ENCODE assay signal across 1 cellular context in the genomic region with DNA sequence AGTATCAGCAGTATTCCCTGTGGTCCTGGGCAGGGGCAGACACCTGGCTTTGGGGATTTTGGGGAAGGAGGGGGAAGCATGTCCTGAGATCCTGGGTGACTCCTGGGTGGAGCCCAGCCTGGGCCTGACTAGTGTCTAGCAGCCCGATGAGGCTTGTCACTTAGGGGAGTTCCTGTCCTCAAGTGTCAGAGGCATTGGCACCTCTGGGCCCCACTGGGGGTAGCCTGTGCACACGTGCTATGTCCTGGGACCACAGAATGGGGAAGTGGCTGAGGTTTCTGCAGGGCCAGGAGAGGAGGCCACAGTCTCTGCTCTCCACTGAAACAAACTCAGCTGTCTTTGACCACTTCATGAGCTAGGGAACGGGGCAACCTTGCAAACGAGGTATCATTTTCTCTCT.
TF ChIP-seq lines count a peak whose summit lies in the region.

No MANE protein-coding gene starts in this region.

TF ChIP-seq in GM12878, 131 proteins besides CTCF, POLR2A, EP300 and RAD21:
- no peak for TF ChIP-seq YBX1 (IDR thresholded peaks at IDR 0.05)
- TF ChIP-seq NR2F1 (conservative IDR thresholded peaks at IDR 0.05), result peak; percentile 48; the same call in 1 of the 2 replicates
- peak; percentile 83; the same call in 1 of the 2 replicates for TF ChIP-seq SPI1 (IDR thresholded peaks at IDR 0.05; ENCODE audit: borderline replicate concordance, insufficient read depth, low read depth, low read length)
- TF ChIP-seq, protein P1, sequence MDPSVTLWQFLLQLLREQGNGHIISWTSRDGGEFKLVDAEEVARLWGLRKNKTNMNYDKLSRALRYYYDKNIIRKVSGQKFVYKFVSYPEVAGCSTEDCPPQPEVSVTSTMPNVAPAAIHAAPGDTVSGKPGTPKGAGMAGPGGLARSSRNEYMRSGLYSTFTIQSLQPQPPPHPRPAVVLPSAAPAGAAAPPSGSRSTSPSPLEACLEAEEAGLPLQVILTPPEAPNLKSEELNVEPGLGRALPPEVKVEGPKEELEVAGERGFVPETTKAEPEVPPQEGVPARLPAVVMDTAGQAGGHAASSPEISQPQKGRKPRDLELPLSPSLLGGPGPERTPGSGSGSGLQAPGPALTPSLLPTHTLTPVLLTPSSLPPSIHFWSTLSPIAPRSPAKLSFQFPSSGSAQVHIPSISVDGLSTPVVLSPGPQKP (IDR thresholded peaks at IDR 0.05; ENCODE audit: low read depth, low read length), result no peak
- peak; percentile 30; the same call in 1 of the 2 replicates for TF ChIP-seq RUNX3 (IDR thresholded peaks at IDR 0.05; ENCODE audit: low read length)
- TF ChIP-seq CBX5 (IDR thresholded peaks at IDR 0.05; ENCODE audit: low read depth), result no peak
- TF ChIP-seq BHLHE40 (IDR thresholded peaks at IDR 0.05; ENCODE audit: borderline replicate concordance in 1 of 2, low read depth in 2 of 2, low read length in 1 of 2), result peak; percentile 89 to 95
- peak; percentile 77 for TF ChIP-seq IKZF1 (conservative IDR thresholded peaks at IDR 0.05)
- TF ChIP-seq CBX3 (IDR thresholded peaks at IDR 0.05; ENCODE audit: borderline replicate concordance, low read depth), result no peak
- TF ChIP-seq, protein P2, sequence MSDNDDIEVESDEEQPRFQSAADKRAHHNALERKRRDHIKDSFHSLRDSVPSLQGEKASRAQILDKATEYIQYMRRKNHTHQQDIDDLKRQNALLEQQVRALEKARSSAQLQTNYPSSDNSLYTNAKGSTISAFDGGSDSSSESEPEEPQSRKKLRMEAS (IDR thresholded peaks at IDR 0.05; ENCODE audit: low read depth, low read length), result no peak
- no peak for TF ChIP-seq PML (IDR thresholded peaks at IDR 0.05; ENCODE audit: low read length)
- peak; percentile 51; the same call in 1 of the 2 replicates for TF ChIP-seq MTA2 (IDR thresholded peaks at IDR 0.05; ENCODE audit: low read depth)
- peak; percentile 22 for TF ChIP-seq MEF2B (IDR thresholded peaks at IDR 0.05; ENCODE audit: partially characterized antibody, poor library complexity, severe bottlenecking)
- TF ChIP-seq CHD4 (IDR thresholded peaks at IDR 0.05), result no peak
- no peak for TF ChIP-seq TBL1XR1 (IDR thresholded peaks at IDR 0.05; ENCODE audit: low read depth, low read length)
- TF ChIP-seq RAD51 (IDR thresholded peaks at IDR 0.05), result peak; percentile 46; the same call in 1 of the 2 replicates
- TF ChIP-seq GATAD2B (conservative IDR thresholded peaks at IDR 0.05; ENCODE audit: low read depth), result peak; percentile 46; the same call in 1 of the 2 replicates
- TF ChIP-seq IKZF2 (IDR thresholded peaks at IDR 0.05), result peak; percentile 66 to 67; a peak in 2 of 4 replicates
- no peak for TF ChIP-seq ZZZ3 (IDR thresholded peaks at IDR 0.05; ENCODE audit: control insufficient read depth, insufficient read length, low read depth)
- no peak for TF ChIP-seq TARDBP (IDR thresholded peaks at IDR 0.05; ENCODE audit: borderline replicate concordance)
- TF ChIP-seq WRNIP1 (IDR thresholded peaks at IDR 0.05; ENCODE audit: borderline replicate concordance, low read depth, low read length), result no peak
- TF ChIP-seq, protein P3, sequence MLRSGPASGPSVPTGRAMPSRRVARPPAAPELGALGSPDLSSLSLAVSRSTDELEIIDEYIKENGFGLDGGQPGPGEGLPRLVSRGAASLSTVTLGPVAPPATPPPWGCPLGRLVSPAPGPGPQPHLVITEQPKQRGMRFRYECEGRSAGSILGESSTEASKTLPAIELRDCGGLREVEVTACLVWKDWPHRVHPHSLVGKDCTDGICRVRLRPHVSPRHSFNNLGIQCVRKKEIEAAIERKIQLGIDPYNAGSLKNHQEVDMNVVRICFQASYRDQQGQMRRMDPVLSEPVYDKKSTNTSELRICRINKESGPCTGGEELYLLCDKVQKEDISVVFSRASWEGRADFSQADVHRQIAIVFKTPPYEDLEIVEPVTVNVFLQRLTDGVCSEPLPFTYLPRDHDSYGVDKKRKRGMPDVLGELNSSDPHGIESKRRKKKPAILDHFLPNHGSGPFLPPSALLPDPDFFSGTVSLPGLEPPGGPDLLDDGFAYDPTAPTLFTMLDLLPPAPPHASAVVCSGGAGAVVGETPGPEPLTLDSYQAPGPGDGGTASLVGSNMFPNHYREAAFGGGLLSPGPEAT (IDR thresholded peaks at IDR 0.05; ENCODE audit: low read depth), result peak; percentile 43; the same call in 1 of the 2 replicates
- TF ChIP-seq NRF1 (conservative IDR thresholded peaks at IDR 0.05; ENCODE audit: low read depth, low read length), result no peak
- TF ChIP-seq NBN (IDR thresholded peaks at IDR 0.05), result 0 out of 2 replicates have a peak, but pooled peaks have one; percentile 22
- 0 out of 2 replicates have a peak, but pooled peaks have one; percentile 37 for TF ChIP-seq DPF2 (IDR thresholded peaks at IDR 0.05)
- TF ChIP-seq, protein P4, sequence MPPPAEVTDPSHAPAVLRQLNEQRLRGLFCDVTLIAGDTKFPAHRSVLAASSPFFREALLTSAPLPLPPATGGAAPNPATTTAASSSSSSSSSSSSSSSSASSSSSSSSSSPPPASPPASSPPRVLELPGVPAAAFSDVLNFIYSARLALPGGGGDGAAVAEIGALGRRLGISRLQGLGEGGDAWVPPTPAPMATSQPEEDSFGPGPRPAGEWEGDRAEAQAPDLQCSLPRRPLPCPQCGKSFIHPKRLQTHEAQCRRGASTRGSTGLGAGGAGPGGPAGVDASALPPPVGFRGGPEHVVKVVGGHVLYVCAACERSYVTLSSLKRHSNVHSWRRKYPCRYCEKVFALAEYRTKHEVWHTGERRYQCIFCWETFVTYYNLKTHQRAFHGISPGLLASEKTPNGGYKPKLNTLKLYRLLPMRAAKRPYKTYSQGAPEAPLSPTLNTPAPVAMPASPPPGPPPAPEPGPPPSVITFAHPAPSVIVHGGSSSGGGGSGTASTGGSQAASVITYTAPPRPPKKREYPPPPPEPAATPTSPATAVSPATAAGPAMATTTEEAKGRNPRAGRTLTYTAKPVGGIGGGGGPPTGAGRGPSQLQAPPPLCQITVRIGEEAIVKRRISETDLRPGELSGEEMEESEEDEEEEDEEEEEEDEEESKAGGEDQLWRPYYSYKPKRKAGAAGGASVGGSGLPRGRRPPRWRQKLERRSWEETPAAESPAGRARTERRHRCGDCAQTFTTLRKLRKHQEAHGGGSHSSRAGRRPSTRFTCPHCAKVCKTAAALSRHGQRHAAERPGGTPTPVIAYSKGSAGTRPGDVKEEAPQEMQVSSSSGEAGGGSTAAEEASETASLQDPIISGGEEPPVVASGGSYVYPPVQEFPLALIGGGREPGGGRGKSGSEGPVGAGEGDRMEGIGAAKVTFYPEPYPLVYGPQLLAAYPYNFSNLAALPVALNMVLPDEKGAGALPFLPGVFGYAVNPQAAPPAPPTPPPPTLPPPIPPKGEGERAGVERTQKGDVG (CRISPR knock-in tag; IDR thresholded peaks at IDR 0.05), result no peak
- TF ChIP-seq SUZ12 (IDR thresholded peaks at IDR 0.05; ENCODE audit: unreplicated experiment), result no peak
- TF ChIP-seq, protein P5, sequence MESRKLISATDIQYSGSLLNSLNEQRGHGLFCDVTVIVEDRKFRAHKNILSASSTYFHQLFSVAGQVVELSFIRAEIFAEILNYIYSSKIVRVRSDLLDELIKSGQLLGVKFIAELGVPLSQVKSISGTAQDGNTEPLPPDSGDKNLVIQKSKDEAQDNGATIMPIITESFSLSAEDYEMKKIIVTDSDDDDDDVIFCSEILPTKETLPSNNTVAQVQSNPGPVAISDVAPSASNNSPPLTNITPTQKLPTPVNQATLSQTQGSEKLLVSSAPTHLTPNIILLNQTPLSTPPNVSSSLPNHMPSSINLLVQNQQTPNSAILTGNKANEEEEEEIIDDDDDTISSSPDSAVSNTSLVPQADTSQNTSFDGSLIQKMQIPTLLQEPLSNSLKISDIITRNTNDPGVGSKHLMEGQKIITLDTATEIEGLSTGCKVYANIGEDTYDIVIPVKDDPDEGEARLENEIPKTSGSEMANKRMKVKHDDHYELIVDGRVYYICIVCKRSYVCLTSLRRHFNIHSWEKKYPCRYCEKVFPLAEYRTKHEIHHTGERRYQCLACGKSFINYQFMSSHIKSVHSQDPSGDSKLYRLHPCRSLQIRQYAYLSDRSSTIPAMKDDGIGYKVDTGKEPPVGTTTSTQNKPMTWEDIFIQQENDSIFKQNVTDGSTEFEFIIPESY (IDR thresholded peaks at IDR 0.05), result no peak
- TF ChIP-seq, protein P6, sequence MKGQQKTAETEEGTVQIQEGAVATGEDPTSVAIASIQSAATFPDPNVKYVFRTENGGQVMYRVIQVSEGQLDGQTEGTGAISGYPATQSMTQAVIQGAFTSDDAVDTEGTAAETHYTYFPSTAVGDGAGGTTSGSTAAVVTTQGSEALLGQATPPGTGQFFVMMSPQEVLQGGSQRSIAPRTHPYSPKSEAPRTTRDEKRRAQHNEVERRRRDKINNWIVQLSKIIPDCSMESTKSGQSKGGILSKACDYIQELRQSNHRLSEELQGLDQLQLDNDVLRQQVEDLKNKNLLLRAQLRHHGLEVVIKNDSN (IDR thresholded peaks at IDR 0.05; ENCODE audit: borderline replicate concordance, extremely low read length, insufficient read depth, low read depth, low read length), result no peak
- TF ChIP-seq, protein P7, sequence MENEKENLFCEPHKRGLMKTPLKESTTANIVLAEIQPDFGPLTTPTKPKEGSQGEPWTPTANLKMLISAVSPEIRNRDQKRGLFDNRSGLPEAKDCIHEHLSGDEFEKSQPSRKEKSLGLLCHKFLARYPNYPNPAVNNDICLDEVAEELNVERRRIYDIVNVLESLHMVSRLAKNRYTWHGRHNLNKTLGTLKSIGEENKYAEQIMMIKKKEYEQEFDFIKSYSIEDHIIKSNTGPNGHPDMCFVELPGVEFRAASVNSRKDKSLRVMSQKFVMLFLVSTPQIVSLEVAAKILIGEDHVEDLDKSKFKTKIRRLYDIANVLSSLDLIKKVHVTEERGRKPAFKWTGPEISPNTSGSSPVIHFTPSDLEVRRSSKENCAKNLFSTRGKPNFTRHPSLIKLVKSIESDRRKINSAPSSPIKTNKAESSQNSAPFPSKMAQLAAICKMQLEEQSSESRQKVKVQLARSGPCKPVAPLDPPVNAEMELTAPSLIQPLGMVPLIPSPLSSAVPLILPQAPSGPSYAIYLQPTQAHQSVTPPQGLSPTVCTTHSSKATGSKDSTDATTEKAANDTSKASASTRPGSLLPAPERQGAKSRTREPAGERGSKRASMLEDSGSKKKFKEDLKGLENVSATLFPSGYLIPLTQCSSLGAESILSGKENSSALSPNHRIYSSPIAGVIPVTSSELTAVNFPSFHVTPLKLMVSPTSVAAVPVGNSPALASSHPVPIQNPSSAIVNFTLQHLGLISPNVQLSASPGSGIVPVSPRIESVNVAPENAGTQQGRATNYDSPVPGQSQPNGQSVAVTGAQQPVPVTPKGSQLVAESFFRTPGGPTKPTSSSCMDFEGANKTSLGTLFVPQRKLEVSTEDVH (IDR thresholded peaks at IDR 0.05; ENCODE audit: low read depth, partially characterized antibody), result no peak
